1 cellular context compared by ENCODE assay signal in genomic region chr22:23613193-23613973, GRCh38.
TF ChIP-seq lines count a peak whose summit lies in the region.

No MANE protein-coding gene starts in this region.

TF ChIP-seq in IMR-90, 13 proteins besides CTCF, POLR2A, EP300 and RAD21 (continued from another document):
- TF ChIP-seq, protein P1, sequence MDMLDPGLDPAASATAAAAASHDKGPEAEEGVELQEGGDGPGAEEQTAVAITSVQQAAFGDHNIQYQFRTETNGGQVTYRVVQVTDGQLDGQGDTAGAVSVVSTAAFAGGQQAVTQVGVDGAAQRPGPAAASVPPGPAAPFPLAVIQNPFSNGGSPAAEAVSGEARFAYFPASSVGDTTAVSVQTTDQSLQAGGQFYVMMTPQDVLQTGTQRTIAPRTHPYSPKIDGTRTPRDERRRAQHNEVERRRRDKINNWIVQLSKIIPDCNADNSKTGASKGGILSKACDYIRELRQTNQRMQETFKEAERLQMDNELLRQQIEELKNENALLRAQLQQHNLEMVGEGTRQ (IDR thresholded peaks at IDR 0.05; ENCODE audit: low read depth, low read length) = no peak
- TF ChIP-seq RCOR1 (IDR thresholded peaks at IDR 0.05; ENCODE audit: insufficient replicate concordance, low read length) (no peak), MXI1 (IDR thresholded peaks at IDR 0.05; ENCODE audit: borderline replicate concordance, low read depth, low read length) (no peak)
